Comparison of ENCODE assay signal across 12 cellular contexts in the genomic region with DNA sequence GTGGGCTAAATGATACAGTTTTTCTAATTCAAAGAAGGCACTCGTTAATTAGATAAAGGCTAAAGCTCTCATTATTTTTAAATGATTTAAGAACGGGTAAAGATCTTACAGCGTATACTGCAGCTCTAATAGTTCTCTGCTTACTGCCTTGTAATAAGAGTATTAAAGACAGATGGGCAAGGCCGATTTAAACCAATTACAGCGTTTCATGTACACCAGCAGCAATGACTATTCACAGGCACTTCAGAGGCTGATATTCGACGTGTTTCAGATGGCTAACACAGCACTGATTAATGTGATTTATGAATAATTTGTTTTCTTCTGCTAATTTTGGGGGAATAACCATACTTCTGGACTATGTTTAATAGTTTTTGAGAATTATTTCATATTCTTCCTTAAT.
"Had no signal": no experiment of that assay in that cellular context is flagged by ENCODE, and none has a peak within 500 bp of the region (broad histone marks: within the 10 kb centered on the region; RNA-seq: fewer than 3 reads in every experiment).

No MANE protein-coding gene starts in this region.

- H3K4me3 Mint-ChIP-seq: activated CD8-positive, alpha-beta T cell treated with anti-CD3 and anti-CD28 coated beads, Interleukin-2, amount 10 ng/mL, durations not matched to agents 7 days and 5 days; activated naive CD4-positive, alpha-beta T cell treated with anti-CD3 and anti-CD28 coated beads, Interleukin-2, amount 10 ng/mL, durations not matched to agents 7 days and 5 days; activated T-helper 17 cell treated with anti-CD3 and anti-CD28 coated beads, Interleukin-2, amount 50 U/mL, for 72 hours; mesothelial cell of epicardium; neural progenitor cell had no signal

- H3K9me3 Mint-ChIP-seq: activated naive CD4-positive, alpha-beta T cell treated with anti-CD3 and anti-CD28 coated beads, Interleukin-2, amount 10 ng/mL, durations not matched to agents 7 days and 5 days; activated T-helper 17 cell treated with anti-CD3 and anti-CD28 coated beads, Interleukin-2, amount 50 U/mL, for 72 hours; mesothelial cell of epicardium; neural progenitor cell had no signal

- H3K27ac Mint-ChIP-seq: activated CD8-positive, alpha-beta T cell treated with anti-CD3 and anti-CD28 coated beads, Interleukin-2, amount 10 ng/mL, durations not matched to agents 7 days and 5 days; activated naive CD4-positive, alpha-beta T cell treated with anti-CD3 and anti-CD28 coated beads, Interleukin-2, amount 10 ng/mL, durations not matched to agents 7 days and 5 days; activated T-helper 17 cell treated with anti-CD3 and anti-CD28 coated beads, Interleukin-2, amount 50 U/mL, for 72 hours; mesothelial cell of epicardium; neural progenitor cell had no signal

- H3K4me2 ChIP-seq: hepatocyte had no signal

- H2AFZ ChIP-seq: hepatocyte, neural progenitor cell had no signal

- H3K4me1 ChIP-seq: colonic mucosa, gastroesophageal sphincter had no signal

- DNase-seq: activated CD8-positive, alpha-beta T cell treated with anti-CD3 and anti-CD28 coated beads, Interleukin-2, amount 10 ng/mL, durations not matched to agents 7 days and 5 days; activated naive CD4-positive, alpha-beta T cell treated with anti-CD3 and anti-CD28 coated beads, Interleukin-2, amount 10 ng/mL, durations not matched to agents 7 days and 5 days; caudate nucleus; colonic mucosa; effector CD4-positive, alpha-beta T cell; ovary; T1000 had no signal

- H3K36me3 ChIP-seq: colonic mucosa, gastroesophageal sphincter, neural progenitor cell, ovary had no signal

- H3K79me2 ChIP-seq: hepatocyte had no signal

- H3K9ac ChIP-seq: neural progenitor cell had no signal

- H3K27me3 ChIP-seq: colonic mucosa, gastroesophageal sphincter, hepatocyte, neural progenitor cell, ovary had no signal

- H3K4me3 ChIP-seq: colonic mucosa, gastroesophageal sphincter, hepatocyte, neural progenitor cell, ovary had no signal

- H3K27ac ChIP-seq: colonic mucosa, gastroesophageal sphincter, hepatocyte, neural progenitor cell, ovary had no signal

- H3K4me1 Mint-ChIP-seq: activated naive CD4-positive, alpha-beta T cell treated with anti-CD3 and anti-CD28 coated beads, Interleukin-2, amount 10 ng/mL, durations not matched to agents 7 days and 5 days; activated T-helper 17 cell treated with anti-CD3 and anti-CD28 coated beads, Interleukin-2, amount 50 U/mL, for 72 hours; neural progenitor cell had no signal

- H3K27me3 Mint-ChIP-seq: activated naive CD4-positive, alpha-beta T cell treated with anti-CD3 and anti-CD28 coated beads, Interleukin-2, amount 10 ng/mL, durations not matched to agents 7 days and 5 days; activated T-helper 17 cell treated with anti-CD3 and anti-CD28 coated beads, Interleukin-2, amount 50 U/mL, for 72 hours had no signal

- H3K36me3 Mint-ChIP-seq: activated naive CD4-positive, alpha-beta T cell treated with anti-CD3 and anti-CD28 coated beads, Interleukin-2, amount 10 ng/mL, durations not matched to agents 7 days and 5 days; mesothelial cell of epicardium; neural progenitor cell had no signal

- H3K9me3 ChIP-seq: colonic mucosa, gastroesophageal sphincter, ovary had no signal
